10 cellular contexts compared by ENCODE assay signal in genomic region chr2:141399270-141399669, GRCh38.
A peak's percentile ranks its signal among the peaks of the same experiment; 100 is the strongest.
DNase-seq lines count a peak whose midpoint lies in the region; ATAC-seq, FAIRE-seq and TF ChIP-seq lines count a peak whose summit lies in the region.
"Had no signal": no experiment of that assay in that cellular context is flagged by ENCODE, and none has a peak within 500 bp of the region (broad histone marks: within the 10 kb centered on the region; RNA-seq: fewer than 3 reads in every experiment).

No MANE protein-coding gene starts in this region.

- H3K9me3 Mint-ChIP-seq in GM23338 = no peaks in the 10 kb centered on the region

- H3K9ac ChIP-seq in PC-3 (ENCODE audit: low read length) = no peak overlapping the region

- H3K27me3 Mint-ChIP-seq in GM23338 (ENCODE audit: insufficient read depth, low read depth, poor library complexity) = no peaks in the 10 kb centered on the region

- no peaks in the 10 kb centered on the region for H3K36me3 Mint-ChIP-seq in GM23338 (ENCODE audit: low read depth)

- H3F3A ChIP-seq in GM23338 (replicated peaks; ENCODE audit: low read depth) = no peaks in the 10 kb centered on the region
- H3F3A ChIP-seq in PC-3 (ENCODE audit: low read length, unreplicated experiment) = no peaks in the 10 kb centered on the region

- intact Hi-C loops in PC-3 (cut with micrococcal nuclease) = loop anchor here (1.0 to 10.0 kb wide), 3 partner anchors 156 to 736 kb away; partner anchors contain the start of gene LRP1B

- POLR2A ChIA-PET in A549 (lab: Yijun Ruan, JAX) (no interaction called here), PC-3 (lab: Charles Lee; ENCODE audit: unreplicated experiment) (no interaction called here)

- 12% methylated on average over 1 of the region's 1 CpG for WGBS in A549 (ENCODE audit: missing lambda C conversion rate)

- ATAC-seq in A549 (peak in 1 of 2 experiments; percentile 66; a peak in 3 of 6 replicates), GM23338 (peak; percentile 66), PC-3 (no peak), GM21423 (IDR thresholded peaks at IDR 0.05; ENCODE audit: unreplicated experiment) (no peak)

- no peaks in the 10 kb centered on the region for H3K4me1 ChIP-seq in A549
- H3K4me1 ChIP-seq in GM23338 (ENCODE audit: insufficient read depth) = no peaks in the 10 kb centered on the region
- no peaks in the 10 kb centered on the region for H3K4me1 ChIP-seq in PC-3 (ENCODE audit: insufficient read depth, low read length)

- H3K9me2 ChIP-seq in GM23338 (ENCODE audit: insufficient read depth) (no peaks in the 10 kb centered on the region), PC-3 (replicated peaks; ENCODE audit: low read length) (no peaks in the 10 kb centered on the region)

- H3K27ac Mint-ChIP-seq in GM23338 = no peak overlapping the region; the same call in 1 of the 2 replicates

- BruUV-seq in PC-3 (replicated peaks; lab: Mats Ljungman, UMichigan) = no TSS peak

- FAIRE-seq in A549 (lab: Jason Lieb, UNC) = no peak

- TF ChIP-seq POLR2A in A549 (IDR thresholded peaks at IDR 0.05; ENCODE audit: low read length) = no peak

- TF ChIP-seq CTCF in A549 (IDR thresholded peaks at IDR 0.05) (peak; percentile 44; the same call in 2 of the 3 replicates), GM23338 (conservative IDR thresholded peaks at IDR 0.05; ENCODE audit: low read depth in 2 of 2) (peak; percentile 70 to 71), PC-3 (conservative IDR thresholded peaks at IDR 0.05; ENCODE audit: low read depth, low read length) (peak; percentile 82)

- H3K9me3 ChIP-seq in A549 (no peaks in the 10 kb centered on the region), PC-3 (ENCODE audit: low read length) (no peaks in the 10 kb centered on the region)

- no peaks in the 10 kb centered on the region for H3K79me2 ChIP-seq in GM23338 (replicated peaks; ENCODE audit: insufficient read depth)
- H3K79me2 ChIP-seq in PC-3 (ENCODE audit: low read length) = no peaks in the 10 kb centered on the region

- no peak overlapping the region for H3K4me3 Mint-ChIP-seq in GM23338

- no peak overlapping the region for H3K4me2 ChIP-seq in A549
- no peak overlapping the region for H3K4me2 ChIP-seq in GM23338
- no peak overlapping the region for H3K4me2 ChIP-seq in PC-3 (ENCODE audit: low read length)

- no peak for TF ChIP-seq EP300 in A549 (IDR thresholded peaks at IDR 0.05)

- H3K27me3 ChIP-seq in GM23338 (ENCODE audit: insufficient read depth) = no peaks in the 10 kb centered on the region
- H3K27me3 ChIP-seq in PC-3 (ENCODE audit: low read length) = no peaks in the 10 kb centered on the region

- peak; percentile 58 to 60 for TF ChIP-seq RAD21 in A549 (conservative IDR thresholded peaks at IDR 0.05 in 1 of 2, IDR thresholded peaks at IDR 0.05 in 1 of 2)

- CTCF ChIA-PET in A549 (lab: Yijun Ruan, JAX) = no interaction called here
- CTCF ChIA-PET in PC-3 (lab: Charles Lee) = no interaction called here

- H2AFZ ChIP-seq in GM23338 = peak overlapping the region; percentile 48
- H2AFZ ChIP-seq in PC-3 (ENCODE audit: low read length) = no peak overlapping the region

- no peaks in the 10 kb centered on the region for H4K20me1 ChIP-seq in GM23338 (replicated peaks; ENCODE audit: insufficient read depth)
- H4K20me1 ChIP-seq in PC-3 (ENCODE audit: low read length) = no peaks in the 10 kb centered on the region

- H3K4me1 Mint-ChIP-seq in GM23338 = no peaks in the 10 kb centered on the region

- H3K36me3 ChIP-seq in GM23338 (ENCODE audit: insufficient read depth) = no peaks in the 10 kb centered on the region
- no peaks in the 10 kb centered on the region for H3K36me3 ChIP-seq in PC-3 (ENCODE audit: low read depth, low read length)

- DNase-seq in A549 (ENCODE audit: low read depth in 1 of 2, low spot score in 1 of 2) (peak; percentile 5 to 36), GM23338 (ENCODE audit: low spot score) (peak; percentile 70), PC-3 (peak; percentile 57), glomerular visceral epithelial cell (ENCODE audit: extremely low spot score) (peak; percentile 18), NCI-H226 (no peak), activated gamma-delta T cell (lab: John Stamatoyannopoulos, UW) (no peak)
- DNase-seq in activated CD4-positive, alpha-beta T cell treated with anti-CD3 and anti-CD28 coated beads for 48 hours = no peak
- DNase-seq: activated CD4-positive, CD25-positive, alpha-beta regulatory T cell treated with anti-CD3 and anti-CD28 coated beads, Interleukin-2, amount 50 U/mL, for 72 hours; nucleus accumbens had no signal

- H3K27ac ChIP-seq in A549 (no peak overlapping the region), GM23338 (ENCODE audit: low read depth) (no peak overlapping the region), PC-3 (ENCODE audit: low read length) (no peak overlapping the region)

- no peak overlapping the region for H3K4me3 ChIP-seq in A549
- no peak overlapping the region for H3K4me3 ChIP-seq in GM23338
- no peak overlapping the region for H3K4me3 ChIP-seq in PC-3 (ENCODE audit: low read length)

TF ChIP-seq in A549, 52 proteins besides CTCF, POLR2A, EP300 and RAD21:
- TF ChIP-seq SMC3 (IDR thresholded peaks at IDR 0.05) (peak; percentile 33; the same call in 2 of the 3 replicates), GATA3 (IDR thresholded peaks at IDR 0.05; ENCODE audit: borderline replicate concordance) (no peak)
TF ChIP-seq in A549: peak in this region for 1.

TF ChIP-seq in GM23338, 12 proteins besides CTCF, POLR2A, EP300 and RAD21:
- TF ChIP-seq EZH2phosphoT487 (IDR thresholded peaks at IDR 0.05; ENCODE audit: unreplicated experiment) = no peak
- no peak for TF ChIP-seq ZNF462 (CRISPR knock-in tag; IDR thresholded peaks at IDR 0.05)

Comparison
In these comparisons a context has a peak if more than half of its experiments do, and no peak if none do; other contexts are left out.
1. DNase-seq: peak in A549 (2 of 2), GM23338 (single experiment), PC-3 (single experiment) and glomerular visceral epithelial cell (single experiment); none in NCI-H226 (single experiment), activated CD4-positive, alpha-beta T cell treated with anti-CD3 and anti-CD28 coated beads for 48 hours (single experiment) and activated gamma-delta T cell (single experiment).
2. Peak in every context shown above with its lines, with median percentiles within 50 percentile points of each other: CTCF ChIP-seq.